ENCODE assay signal across 2 cellular contexts in the genomic region with DNA sequence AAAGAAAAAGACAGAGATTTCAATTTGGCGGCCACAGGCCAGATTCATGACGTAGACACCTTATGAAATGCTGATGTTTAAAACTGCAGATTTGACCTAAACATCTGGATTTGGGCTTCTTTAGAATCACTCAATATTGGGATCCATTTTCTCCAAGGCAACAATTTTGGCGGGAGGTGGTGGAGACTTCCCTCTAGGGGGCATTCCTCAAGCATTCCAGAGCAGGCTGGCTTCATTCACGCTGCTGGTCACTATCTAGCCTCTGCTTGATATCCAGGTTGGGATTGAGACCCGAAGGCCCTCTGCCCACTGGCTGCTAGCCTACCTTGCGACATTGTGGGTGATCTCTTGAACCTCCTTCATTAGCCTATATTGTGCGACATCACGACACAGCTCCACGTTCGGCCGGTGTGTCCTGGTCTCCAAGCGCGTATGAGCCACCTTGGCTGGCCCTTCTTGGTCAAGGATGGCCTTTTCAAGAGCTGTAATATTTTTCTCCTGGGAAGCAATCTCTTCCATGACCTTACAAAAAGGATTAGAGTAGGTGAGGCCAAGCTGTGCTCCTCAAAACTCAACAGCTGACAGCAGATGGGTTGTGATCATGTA.
TF ChIP-seq lines count a peak whose summit lies in the region.

No MANE protein-coding gene starts in this region.

TF ChIP-seq in liver, 16 proteins besides CTCF, POLR2A, EP300 and RAD21:
- TF ChIP-seq TAF1 (conservative IDR thresholded peaks at IDR 0.05): no peak
- TF ChIP-seq RXRA (IDR thresholded peaks at IDR 0.05): no peak
- TF ChIP-seq FOXA1 (IDR thresholded peaks at IDR 0.05): no peak
- TF ChIP-seq GABPA (IDR thresholded peaks at IDR 0.05 in 1 of 2, conservative IDR thresholded peaks at IDR 0.05 in 1 of 2): no peak
- TF ChIP-seq, protein P1, sequence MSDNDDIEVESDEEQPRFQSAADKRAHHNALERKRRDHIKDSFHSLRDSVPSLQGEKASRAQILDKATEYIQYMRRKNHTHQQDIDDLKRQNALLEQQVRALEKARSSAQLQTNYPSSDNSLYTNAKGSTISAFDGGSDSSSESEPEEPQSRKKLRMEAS (IDR thresholded peaks at IDR 0.05): no peak
- no peak for TF ChIP-seq JUND (IDR thresholded peaks at IDR 0.05)
- no peak for TF ChIP-seq HNF4A (conservative IDR thresholded peaks at IDR 0.05)
- TF ChIP-seq, protein P2, sequence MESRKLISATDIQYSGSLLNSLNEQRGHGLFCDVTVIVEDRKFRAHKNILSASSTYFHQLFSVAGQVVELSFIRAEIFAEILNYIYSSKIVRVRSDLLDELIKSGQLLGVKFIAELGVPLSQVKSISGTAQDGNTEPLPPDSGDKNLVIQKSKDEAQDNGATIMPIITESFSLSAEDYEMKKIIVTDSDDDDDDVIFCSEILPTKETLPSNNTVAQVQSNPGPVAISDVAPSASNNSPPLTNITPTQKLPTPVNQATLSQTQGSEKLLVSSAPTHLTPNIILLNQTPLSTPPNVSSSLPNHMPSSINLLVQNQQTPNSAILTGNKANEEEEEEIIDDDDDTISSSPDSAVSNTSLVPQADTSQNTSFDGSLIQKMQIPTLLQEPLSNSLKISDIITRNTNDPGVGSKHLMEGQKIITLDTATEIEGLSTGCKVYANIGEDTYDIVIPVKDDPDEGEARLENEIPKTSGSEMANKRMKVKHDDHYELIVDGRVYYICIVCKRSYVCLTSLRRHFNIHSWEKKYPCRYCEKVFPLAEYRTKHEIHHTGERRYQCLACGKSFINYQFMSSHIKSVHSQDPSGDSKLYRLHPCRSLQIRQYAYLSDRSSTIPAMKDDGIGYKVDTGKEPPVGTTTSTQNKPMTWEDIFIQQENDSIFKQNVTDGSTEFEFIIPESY (IDR thresholded peaks at IDR 0.05): no peak
- TF ChIP-seq EGR1 (IDR thresholded peaks at IDR 0.05; ENCODE audit: low read depth in 2 of 2): no peak
- no peak for TF ChIP-seq YY1 (IDR thresholded peaks at IDR 0.05)
- TF ChIP-seq, protein P3, sequence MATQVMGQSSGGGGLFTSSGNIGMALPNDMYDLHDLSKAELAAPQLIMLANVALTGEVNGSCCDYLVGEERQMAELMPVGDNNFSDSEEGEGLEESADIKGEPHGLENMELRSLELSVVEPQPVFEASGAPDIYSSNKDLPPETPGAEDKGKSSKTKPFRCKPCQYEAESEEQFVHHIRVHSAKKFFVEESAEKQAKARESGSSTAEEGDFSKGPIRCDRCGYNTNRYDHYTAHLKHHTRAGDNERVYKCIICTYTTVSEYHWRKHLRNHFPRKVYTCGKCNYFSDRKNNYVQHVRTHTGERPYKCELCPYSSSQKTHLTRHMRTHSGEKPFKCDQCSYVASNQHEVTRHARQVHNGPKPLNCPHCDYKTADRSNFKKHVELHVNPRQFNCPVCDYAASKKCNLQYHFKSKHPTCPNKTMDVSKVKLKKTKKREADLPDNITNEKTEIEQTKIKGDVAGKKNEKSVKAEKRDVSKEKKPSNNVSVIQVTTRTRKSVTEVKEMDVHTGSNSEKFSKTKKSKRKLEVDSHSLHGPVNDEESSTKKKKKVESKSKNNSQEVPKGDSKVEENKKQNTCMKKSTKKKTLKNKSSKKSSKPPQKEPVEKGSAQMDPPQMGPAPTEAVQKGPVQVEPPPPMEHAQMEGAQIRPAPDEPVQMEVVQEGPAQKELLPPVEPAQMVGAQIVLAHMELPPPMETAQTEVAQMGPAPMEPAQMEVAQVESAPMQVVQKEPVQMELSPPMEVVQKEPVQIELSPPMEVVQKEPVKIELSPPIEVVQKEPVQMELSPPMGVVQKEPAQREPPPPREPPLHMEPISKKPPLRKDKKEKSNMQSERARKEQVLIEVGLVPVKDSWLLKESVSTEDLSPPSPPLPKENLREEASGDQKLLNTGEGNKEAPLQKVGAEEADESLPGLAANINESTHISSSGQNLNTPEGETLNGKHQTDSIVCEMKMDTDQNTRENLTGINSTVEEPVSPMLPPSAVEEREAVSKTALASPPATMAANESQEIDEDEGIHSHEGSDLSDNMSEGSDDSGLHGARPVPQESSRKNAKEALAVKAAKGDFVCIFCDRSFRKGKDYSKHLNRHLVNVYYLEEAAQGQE (IDR thresholded peaks at IDR 0.05): no peak
- TF ChIP-seq, protein P4, sequence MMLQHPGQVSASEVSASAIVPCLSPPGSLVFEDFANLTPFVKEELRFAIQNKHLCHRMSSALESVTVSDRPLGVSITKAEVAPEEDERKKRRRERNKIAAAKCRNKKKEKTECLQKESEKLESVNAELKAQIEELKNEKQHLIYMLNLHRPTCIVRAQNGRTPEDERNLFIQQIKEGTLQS (IDR thresholded peaks at IDR 0.05): no peak
- TF ChIP-seq NR2F2 (IDR thresholded peaks at IDR 0.05): no peak
- no peak for TF ChIP-seq SP1 (IDR thresholded peaks at IDR 0.05)
- TF ChIP-seq HNF4G (IDR thresholded peaks at IDR 0.05): no peak
- TF ChIP-seq FOXA2 (IDR thresholded peaks at IDR 0.05): no peak

TF ChIP-seq in HepG2, 621 proteins besides CTCF, POLR2A, EP300 and RAD21:
- TF ChIP-seq MAF1 (CRISPR knock-in tag; IDR thresholded peaks at IDR 0.05; ENCODE audit: borderline replicate concordance) (no peak), RCOR2 (CRISPR knock-in tag; IDR thresholded peaks at IDR 0.05) (no peak), TP53 (CRISPR knock-in tag; conservative IDR thresholded peaks at IDR 0.05) (no peak), ZSCAN29 (CRISPR knock-in tag; conservative IDR thresholded peaks at IDR 0.05) (no peak), SIN3A (IDR thresholded peaks at IDR 0.05; ENCODE audit: borderline replicate concordance, low read depth, low read length) (no peak), REPIN1 (CRISPR knock-in tag; IDR thresholded peaks at IDR 0.05; ENCODE audit: borderline replicate concordance, low read depth) (no peak)
- TF ChIP-seq, protein P5, sequence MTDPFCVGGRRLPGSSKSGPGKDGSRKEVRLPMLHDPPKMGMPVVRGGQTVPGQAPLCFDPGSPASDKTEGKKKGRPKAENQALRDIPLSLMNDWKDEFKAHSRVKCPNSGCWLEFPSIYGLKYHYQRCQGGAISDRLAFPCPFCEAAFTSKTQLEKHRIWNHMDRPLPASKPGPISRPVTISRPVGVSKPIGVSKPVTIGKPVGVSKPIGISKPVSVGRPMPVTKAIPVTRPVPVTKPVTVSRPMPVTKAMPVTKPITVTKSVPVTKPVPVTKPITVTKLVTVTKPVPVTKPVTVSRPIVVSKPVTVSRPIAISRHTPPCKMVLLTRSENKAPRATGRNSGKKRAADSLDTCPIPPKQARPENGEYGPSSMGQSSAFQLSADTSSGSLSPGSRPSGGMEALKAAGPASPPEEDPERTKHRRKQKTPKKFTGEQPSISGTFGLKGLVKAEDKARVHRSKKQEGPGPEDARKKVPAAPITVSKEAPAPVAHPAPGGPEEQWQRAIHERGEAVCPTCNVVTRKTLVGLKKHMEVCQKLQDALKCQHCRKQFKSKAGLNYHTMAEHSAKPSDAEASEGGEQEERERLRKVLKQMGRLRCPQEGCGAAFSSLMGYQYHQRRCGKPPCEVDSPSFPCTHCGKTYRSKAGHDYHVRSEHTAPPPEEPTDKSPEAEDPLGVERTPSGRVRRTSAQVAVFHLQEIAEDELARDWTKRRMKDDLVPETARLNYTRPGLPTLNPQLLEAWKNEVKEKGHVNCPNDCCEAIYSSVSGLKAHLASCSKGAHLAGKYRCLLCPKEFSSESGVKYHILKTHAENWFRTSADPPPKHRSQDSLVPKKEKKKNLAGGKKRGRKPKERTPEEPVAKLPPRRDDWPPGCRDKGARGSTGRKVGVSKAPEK (CRISPR knock-in tag; IDR thresholded peaks at IDR 0.05; ENCODE audit: borderline replicate concordance): no peak
- TF ChIP-seq, protein P6, sequence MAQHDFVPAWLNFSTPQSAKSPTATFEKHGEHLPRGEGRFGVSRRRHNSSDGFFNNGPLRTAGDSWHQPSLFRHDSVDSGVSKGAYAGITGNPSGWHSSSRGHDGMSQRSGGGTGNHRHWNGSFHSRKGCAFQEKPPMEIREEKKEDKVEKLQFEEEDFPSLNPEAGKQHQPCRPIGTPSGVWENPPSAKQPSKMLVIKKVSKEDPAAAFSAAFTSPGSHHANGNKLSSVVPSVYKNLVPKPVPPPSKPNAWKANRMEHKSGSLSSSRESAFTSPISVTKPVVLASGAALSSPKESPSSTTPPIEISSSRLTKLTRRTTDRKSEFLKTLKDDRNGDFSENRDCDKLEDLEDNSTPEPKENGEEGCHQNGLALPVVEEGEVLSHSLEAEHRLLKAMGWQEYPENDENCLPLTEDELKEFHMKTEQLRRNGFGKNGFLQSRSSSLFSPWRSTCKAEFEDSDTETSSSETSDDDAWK (CRISPR knock-in tag; IDR thresholded peaks at IDR 0.05): no peak
TF ChIP-seq in HepG2: peak in this region for 0.
